19 cellular contexts compared by ENCODE assay signal in the genomic region with DNA sequence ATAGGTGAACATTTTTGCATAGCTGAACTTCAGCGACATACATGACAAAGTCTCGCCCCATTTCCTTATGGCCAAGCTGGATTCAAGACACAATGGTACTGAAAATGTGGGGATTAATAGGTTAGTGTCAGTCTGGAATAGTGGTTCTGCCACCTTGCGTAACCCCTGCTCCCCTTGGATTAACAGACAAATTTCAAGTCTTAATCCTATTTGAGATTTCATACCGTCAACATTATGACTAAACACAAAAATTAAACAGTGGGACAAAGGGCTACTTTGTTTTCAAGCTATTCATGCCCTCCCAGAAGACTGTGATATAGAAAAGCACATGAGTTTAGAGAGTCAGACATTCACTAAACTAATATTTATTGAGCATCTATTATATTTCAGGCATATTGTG.
A peak's percentile ranks its signal among the peaks of the same experiment; 100 is the strongest.
DNase-seq lines count a peak whose midpoint lies in the region; ATAC-seq, FAIRE-seq and TF ChIP-seq lines count a peak whose summit lies in the region.
"Had no signal": no experiment of that assay in that cellular context is flagged by ENCODE, and none has a peak within 500 bp of the region (broad histone marks: within the 10 kb centered on the region; RNA-seq: fewer than 3 reads in every experiment).

No MANE protein-coding gene starts in this region.

- H4K20me1 ChIP-seq in IMR-90 (ENCODE audit: insufficient read depth, low read length) (no peaks in the 10 kb centered on the region), osteoblast (ENCODE audit: insufficient read depth, low read length) (no peaks in the 10 kb centered on the region)

- H3K18ac ChIP-seq in IMR-90 (ENCODE audit: low read depth, low read length): peak overlapping the region; percentile 63; the same call in 1 of the 2 replicates

- H3K4me2 ChIP-seq in A549: no peak overlapping the region
- no peak overlapping the region for H3K4me2 ChIP-seq in IMR-90 (ENCODE audit: low read depth, low read length)
- H3K4me2 ChIP-seq in osteoblast (ENCODE audit: insufficient read depth, low read length): no peak overlapping the region
- H3K4me2 ChIP-seq: KMS-11 had no signal

- dilution Hi-C loops in IMR-90 (cut with HindIII; ENCODE audit: low sequenced_read_pairs, unreplicated experiment): no loop called here

- no peak overlapping the region for H2AK9ac ChIP-seq in IMR-90 (replicated peaks; ENCODE audit: low read depth, low read length, poor library complexity)

- peak overlapping the region; percentile 37; the same call in 1 of the 2 replicates for H4K91ac ChIP-seq in IMR-90 (ENCODE audit: insufficient read depth, low read depth, low read length)

- H2AFZ ChIP-seq in IMR-90 (replicated peaks; ENCODE audit: low read length, poor library complexity) (no peak overlapping the region), osteoblast (ENCODE audit: low read length) (no peak overlapping the region)

- H2BK5ac ChIP-seq in IMR-90 (ENCODE audit: low read depth, low read length, poor library complexity, severe bottlenecking): peak overlapping the region; percentile 98

- CTCF ChIA-PET in A549 (lab: Yijun Ruan, JAX): interaction anchor here (0.8 to 1.5 kb wide), 6 partner anchors 9 to 281 kb away, joined by 3 to 5 read pairs (median 3); no protein-coding TSS in a partner anchor
- CTCF ChIA-PET in IMR-90 (lab: Yijun Ruan, JAX): no interaction called here
- CTCF ChIA-PET in Calu3 (lab: Charles Lee): interaction anchor here (0.9 kb wide), 1 partner anchor 10 kb away, joined by 3 read pairs; no protein-coding TSS in a partner anchor

- H3K4me1 ChIP-seq in A549 (peaks cover 87% of the 10 kb centered on the region), IMR-90 (ENCODE audit: control insufficient read depth, insufficient read depth, low read length) (peaks cover 48% of the 10 kb centered on the region), endodermal cell (ENCODE audit: control insufficient read depth, insufficient read depth, low read length) (no peaks in the 10 kb centered on the region), osteoblast (ENCODE audit: insufficient read depth, low read length) (peaks cover 80% of the 10 kb centered on the region)

- H3K9ac ChIP-seq in IMR-90 (ENCODE audit: low read depth, low read length) (no peak overlapping the region), endodermal cell (ENCODE audit: extremely low read depth, low read length, poor library complexity, severe bottlenecking) (no peak overlapping the region)
- H3K9ac ChIP-seq: KMS-11 had no signal

- H3K4me3 ChIP-seq in A549 (no peak overlapping the region), IMR-90 (ENCODE audit: insufficient read depth, low read depth, low read length) (no peak overlapping the region), endodermal cell (ENCODE audit: low read length) (no peak overlapping the region), osteoblast (ENCODE audit: insufficient read depth, low read length) (no peak overlapping the region)
- H3K4me3 ChIP-seq: Peyer's patch had no signal

- no peak overlapping the region for H3K27ac Mint-ChIP-seq in endodermal cell
- H3K27ac Mint-ChIP-seq in Calu3 (ENCODE audit: unreplicated experiment): no peak overlapping the region

- TF ChIP-seq POLR2A in A549 (IDR thresholded peaks at IDR 0.05; ENCODE audit: low read length) (no peak), IMR-90 (IDR thresholded peaks at IDR 0.05; ENCODE audit: low read depth, low read length) (no peak)

- intact Hi-C loops in IMR-90 (cut with micrococcal nuclease) (loop anchor here (10.0 kb wide), 1 partner anchor 278 kb away; no protein-coding TSS in a partner anchor), Calu3 (cut with micrococcal nuclease; ENCODE audit: unreplicated experiment) (no loop called here)

- H3K23ac ChIP-seq in IMR-90 (ENCODE audit: low read depth, low read length): no peak overlapping the region

- H4K8ac ChIP-seq in IMR-90 (ENCODE audit: low read depth in 2 of 2, low read length in 2 of 2): peak overlapping the region in 1 of 2 experiments; percentile 24; a peak in 3 of 4 replicates

- peak overlapping the region; percentile 79 for H2BK20ac ChIP-seq in IMR-90 (ENCODE audit: low read depth, low read length)

- ATAC-seq in A549 (no peak), IMR-90 (ENCODE audit: low read depth) (no peak), HG03460 (IDR thresholded peaks at IDR 0.05; ENCODE audit: unreplicated experiment) (no peak)

- H2BK120ac ChIP-seq in IMR-90 (ENCODE audit: low read depth, low read length): peak overlapping the region; percentile 97

- no peaks in the 10 kb centered on the region for H3K9me3 Mint-ChIP-seq in endodermal cell
- no peaks in the 10 kb centered on the region for H3K9me3 Mint-ChIP-seq in Calu3 (ENCODE audit: low read depth, unreplicated experiment)
- H3K9me3 Mint-ChIP-seq: HFFc6 had no signal

- no peak for TF ChIP-seq CTCF in A549 (IDR thresholded peaks at IDR 0.05)
- no peak for TF ChIP-seq CTCF in IMR-90 (conservative IDR thresholded peaks at IDR 0.05; ENCODE audit: low read depth, low read length)
- TF ChIP-seq CTCF in endodermal cell (conservative IDR thresholded peaks at IDR 0.05): no peak
- TF ChIP-seq CTCF in osteoblast (IDR thresholded peaks at IDR 0.05; ENCODE audit: extremely low read depth, low read depth, low read length): no peak
- TF ChIP-seq CTCF in Calu3 (IDR thresholded peaks at IDR 0.05; ENCODE audit: unreplicated experiment): no peak

- H3K27me3 ChIP-seq in IMR-90 (ENCODE audit: control insufficient read depth, insufficient read depth, low read length) (no peaks in the 10 kb centered on the region), endodermal cell (ENCODE audit: control insufficient read depth, insufficient read depth, low read length, poor library complexity, severe bottlenecking) (no peaks in the 10 kb centered on the region), osteoblast (ENCODE audit: insufficient read depth, low read length) (no peaks in the 10 kb centered on the region)
- H3K27me3 ChIP-seq: Peyer's patch had no signal

- H3K36me3 ChIP-seq in IMR-90 (ENCODE audit: control insufficient read depth, insufficient read depth, low read length) (no peaks in the 10 kb centered on the region), endodermal cell (ENCODE audit: control insufficient read depth, insufficient read depth, low read length) (no peaks in the 10 kb centered on the region), osteoblast (ENCODE audit: insufficient read depth, low read length) (no peaks in the 10 kb centered on the region)
- H3K36me3 ChIP-seq: Peyer's patch had no signal

- peaks cover 41% of the 10 kb centered on the region for H3K79me2 ChIP-seq in osteoblast (ENCODE audit: insufficient read depth, low read length)

- H3K9me3 ChIP-seq in A549 (no peaks in the 10 kb centered on the region; the same call in 2 of the 3 replicates), IMR-90 (ENCODE audit: control insufficient read depth, insufficient read depth, low read length) (no peaks in the 10 kb centered on the region), endodermal cell (ENCODE audit: control insufficient read depth, low read length) (no peaks in the 10 kb centered on the region), osteoblast (ENCODE audit: low read depth, low read length) (no peaks in the 10 kb centered on the region)
- H3K9me3 ChIP-seq: Peyer's patch had no signal

- H3K27ac ChIP-seq in A549 (peak overlapping the region; percentile 96 to 99), IMR-90 (ENCODE audit: insufficient read depth, low read length) (no peak overlapping the region), endodermal cell (ENCODE audit: low read depth, low read length) (no peak overlapping the region), osteoblast (ENCODE audit: low read depth, low read length) (peak overlapping the region; percentile 97)
- H3K27ac ChIP-seq: KMS-11, Peyer's patch had no signal

- H3K79me1 ChIP-seq in IMR-90 (ENCODE audit: low read depth in 1 of 2, low read length in 2 of 2): peaks cover 9 to 57% of the 10 kb centered on the region in 2 experiments

- peak overlapping the region; percentile 69; the same call in 2 of the 3 replicates for H2BK15ac ChIP-seq in IMR-90 (ENCODE audit: low read depth, low read length)

- FAIRE-seq in A549 (lab: Jason Lieb, UNC): no peak
- FAIRE-seq: GM19239 had no signal

- WGBS in A549 (ENCODE audit: missing lambda C conversion rate): 89% methylated on average over 4 of the region's 4 CpGs
- WGBS in IMR-90 (ENCODE audit: extremely low coverage in 2 of 2, insufficient read length in 1 of 2), 2 experiments: no CpG with 5 or more reads among the region's 4 CpGs
- WGBS in endodermal cell (ENCODE audit: insufficient coverage in 1 of 2, insufficient read length in 1 of 2), 2 experiments: 92% methylated on average over 4 of the region's 4 CpGs; no CpG with 5 or more reads in 1 of the 2 experiments

- H3K56ac ChIP-seq in IMR-90 (ENCODE audit: extremely low read depth, insufficient read depth, low read length): no peak overlapping the region

- H3K9me1 ChIP-seq in IMR-90 (ENCODE audit: insufficient read depth, low read length): peaks cover 39% of the 10 kb centered on the region

- H3K4me3 Mint-ChIP-seq in endodermal cell (no peak overlapping the region), Calu3 (ENCODE audit: low read depth, unreplicated experiment) (no peak overlapping the region)
- H3K4me3 Mint-ChIP-seq: CD14-positive monocyte had no signal

- POLR2A ChIA-PET in A549 (lab: Yijun Ruan, JAX) (interaction anchor here (0.7 kb wide), 1 partner anchor 141 kb away, joined by 3 read pairs; no protein-coding TSS in a partner anchor), IMR-90 (lab: Charles Lee; ENCODE audit: unreplicated experiment) (no interaction called here)

- BruUV-seq in IMR-90 (replicated peaks; lab: Mats Ljungman, UMichigan): no TSS peak
- BruUV-seq in Calu3 (replicated peaks; lab: Mats Ljungman, UMichigan): no TSS peak

- TF ChIP-seq EP300 in A549 (IDR thresholded peaks at IDR 0.05): no peak

- peak overlapping the region; percentile 59 for H3K4ac ChIP-seq in IMR-90 (ENCODE audit: low read depth, low read length)

- peaks cover 30% of the 10 kb centered on the region for H3K4me1 Mint-ChIP-seq in endodermal cell
- H3K4me1 Mint-ChIP-seq in Calu3 (ENCODE audit: low read depth, unreplicated experiment): peaks cover 72% of the 10 kb centered on the region

- peak overlapping the region; percentile 65 for H2AK5ac ChIP-seq in IMR-90 (ENCODE audit: low read depth, low read length)

- in situ Hi-C loops in IMR-90 (cut with MboI; ENCODE audit: low sequenced_read_pairs): loop anchor here (25.0 kb wide), 1 partner anchor 919 kb away; a partner anchor contains a TSS

- peak overlapping the region; percentile 39; the same call in 1 of the 2 replicates for H3K14ac ChIP-seq in IMR-90 (replicated peaks; ENCODE audit: low read depth, low read length)

- no peaks in the 10 kb centered on the region for H3K36me3 Mint-ChIP-seq in endodermal cell (ENCODE audit: low read depth)
- peaks cover 33% of the 10 kb centered on the region for H3K36me3 Mint-ChIP-seq in Calu3 (ENCODE audit: insufficient read depth, unreplicated experiment)

- no peak for TF ChIP-seq RAD21 in A549 (conservative IDR thresholded peaks at IDR 0.05 in 1 of 2, IDR thresholded peaks at IDR 0.05 in 1 of 2)
- TF ChIP-seq RAD21 in IMR-90 (IDR thresholded peaks at IDR 0.05; ENCODE audit: low read length): no peak

- DNase-seq in A549 (ENCODE audit: low read depth in 1 of 2, low spot score in 1 of 2) (no peak), IMR-90 (no peak), endodermal cell (peak; percentile 0), osteoblast (ENCODE audit: insufficient read length, low spot score, missing footprints) (no peak), Calu3 (no peak), hypothalamus (lab: John Stamatoyannopoulos, UW) (no peak), NCI-H345 treated with DMSO at 0.1 percent for 48 hours (lab: John Stamatoyannopoulos, UW; ENCODE audit: unreplicated experiment) (no peak)
- DNase-seq: EL, HFFc6, NCI-H1436, NCI-H2029 treated with DMSO at 0.1 percent for 48 hours, NCI-H2171 treated with DMSO at 0.1 percent for 48 hours, NCI-H510A, Peyer's patch, SHP77 had no signal

- no peaks in the 10 kb centered on the region for H3K27me3 Mint-ChIP-seq in endodermal cell (ENCODE audit: insufficient read depth)
- H3K27me3 Mint-ChIP-seq in Calu3 (ENCODE audit: unreplicated experiment): no peaks in the 10 kb centered on the region

- no peak overlapping the region for H4K5ac ChIP-seq in IMR-90 (ENCODE audit: low read depth, low read length)

Comparison
In these comparisons a context has a peak if more than half of its experiments do, and no peak if none do; other contexts are left out.
1. H3K27ac ChIP-seq: peak in A549 (2 of 2) and osteoblast (single experiment); none in IMR-90 (single experiment) and endodermal cell (single experiment).